ENCODE assay signal across 8 cellular contexts in the genomic region with DNA sequence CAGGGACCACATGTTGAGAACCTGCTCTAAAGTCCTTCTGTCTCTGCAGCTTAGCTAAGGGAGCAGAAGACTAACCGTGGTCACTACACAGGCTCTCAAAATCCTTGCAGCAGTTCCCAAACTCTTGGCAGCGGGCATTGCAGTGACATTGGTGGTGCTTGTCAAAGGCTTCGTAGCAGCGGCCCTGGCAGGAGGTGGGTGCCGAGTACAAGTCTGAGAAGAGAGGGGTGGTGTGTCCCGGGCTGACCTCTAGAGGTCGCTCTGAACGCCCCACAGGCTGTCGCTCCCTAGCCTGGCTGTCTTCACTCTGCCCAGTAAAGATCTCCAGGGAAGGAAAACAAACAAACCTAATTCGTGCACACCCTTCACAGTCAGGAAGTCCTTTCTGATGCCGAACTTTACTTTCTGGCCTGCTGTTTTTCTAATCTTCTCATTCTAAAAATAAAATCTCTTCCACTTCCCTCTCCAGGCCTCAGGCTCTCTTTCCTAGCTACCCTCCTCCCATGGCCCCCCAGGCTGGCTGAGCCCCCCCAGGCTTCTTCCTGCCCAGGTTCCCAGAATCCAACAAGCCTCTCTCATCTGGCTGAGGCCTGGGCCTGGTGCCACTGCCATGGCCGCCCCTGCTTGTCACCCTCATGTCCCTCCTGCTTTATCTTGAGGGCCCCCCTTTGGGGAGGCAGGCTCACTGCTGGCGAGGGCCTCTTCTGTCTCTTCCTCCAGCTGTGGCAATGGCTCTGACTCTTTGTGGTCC. TPM values are rescaled to one million over a fixed set of nuclear protein-coding genes. Genes with fewer than 3 reads are reported as not detected.
A peak's percentile ranks its signal among the peaks of the same experiment; 100 is the strongest.
DNase-seq lines count a peak whose midpoint lies in the region; ATAC-seq and TF ChIP-seq lines count a peak whose summit lies in the region.

No MANE protein-coding gene starts in this region.

- no peaks in the 10 kb centered on the region for H3K27me3 Mint-ChIP-seq in CD4-positive, CD25-positive, alpha-beta regulatory T cell

- peak in 1 of 2 donors; percentile 63 for ATAC-seq in CD4-positive, CD25-positive, alpha-beta regulatory T cell (ENCODE audit: low read depth in 2 of 2)
- ATAC-seq in HG03064 (IDR thresholded peaks at IDR 0.05; ENCODE audit: low read depth, unreplicated experiment): peak; percentile 58

- H3K9me3 Mint-ChIP-seq in CD4-positive, CD25-positive, alpha-beta regulatory T cell: no peaks in the 10 kb centered on the region

- peaks cover 8% of the 10 kb centered on the region for H3K36me3 Mint-ChIP-seq in CD4-positive, CD25-positive, alpha-beta regulatory T cell

- peak; percentile 79 for TF ChIP-seq CTCF in epithelial cell of proximal tubule (conservative IDR thresholded peaks at IDR 0.05; ENCODE audit: low read depth, low read length)

- H3K27ac ChIP-seq in CD4-positive, CD25-positive, alpha-beta regulatory T cell (ENCODE audit: insufficient read depth, low read length, poor library complexity, severe bottlenecking): no peak overlapping the region
- H3K27ac ChIP-seq in mesodermal cell (ENCODE audit: low read depth, low read length, severe bottlenecking): peak overlapping the region; percentile 90

- H3K27me3 ChIP-seq in CD4-positive, CD25-positive, alpha-beta regulatory T cell (ENCODE audit: control insufficient read depth, insufficient read depth, low read length): no peaks in the 10 kb centered on the region

- no peak overlapping the region for H3K4me3 ChIP-seq in CD4-positive, CD25-positive, alpha-beta regulatory T cell (ENCODE audit: low read depth, low read length)
- H3K4me3 ChIP-seq in epithelial cell of proximal tubule (ENCODE audit: low read depth, low read length) (no peak overlapping the region), mesodermal cell (ENCODE audit: extremely low read depth, insufficient read depth, low read length, poor library complexity, severe bottlenecking) (no peak overlapping the region)

- DNase-seq in CD4-positive, CD25-positive, alpha-beta regulatory T cell: peak in 2 of 3 donors; percentile 44 to 63
- peak; percentile 93 for DNase-seq in NCI-H69 (lab: John Stamatoyannopoulos, UW)
- peak; percentile 31 for DNase-seq in activated T-cell treated with anti-CD3 and anti-CD28 coated beads for 24 hours (ENCODE audit: low read depth)
- DNase-seq in epithelial cell of proximal tubule (ENCODE audit: low read depth): no peak
- DNase-seq in stimulated activated naive CD4-positive, alpha-beta T cell treated with Interleukin-2 at 50 U/mL for 16 hours (lab: John Stamatoyannopoulos, UW): peak; percentile 17
- DNase-seq in HPDE6-E6E7 (ENCODE audit: extremely low spot score): no peak

- H3K4me1 ChIP-seq in CD4-positive, CD25-positive, alpha-beta regulatory T cell (ENCODE audit: control insufficient read depth, insufficient read depth, low read length, poor library complexity, severe bottlenecking): peaks cover 4% of the 10 kb centered on the region
- peaks cover 9% of the 10 kb centered on the region for H3K4me1 ChIP-seq in mesodermal cell (ENCODE audit: control insufficient read depth, insufficient read depth, low read length, poor library complexity, severe bottlenecking)

- peak overlapping the region in 1 of 4 donors; percentile 29 for H3K4me3 Mint-ChIP-seq in CD4-positive, CD25-positive, alpha-beta regulatory T cell

- no peaks in the 10 kb centered on the region for H3K9me3 ChIP-seq in CD4-positive, CD25-positive, alpha-beta regulatory T cell (ENCODE audit: control insufficient read depth in 2 of 2, low read length in 2 of 2)
- H3K9me3 ChIP-seq in mesodermal cell (ENCODE audit: control insufficient read depth, low read length): no peaks in the 10 kb centered on the region

- peaks cover 5 to 20% (median 10%) of the 10 kb centered on the region in 4 donors for H3K4me1 Mint-ChIP-seq in CD4-positive, CD25-positive, alpha-beta regulatory T cell

- H3K36me3 ChIP-seq in CD4-positive, CD25-positive, alpha-beta regulatory T cell (ENCODE audit: control insufficient read depth, insufficient read depth, low read length): peaks cover 4% of the 10 kb centered on the region
- H3K36me3 ChIP-seq in mesodermal cell (ENCODE audit: control insufficient read depth, insufficient read depth, low read length): no peaks in the 10 kb centered on the region

- peak overlapping the region; percentile 78 to 90 (median 85) for H3K27ac Mint-ChIP-seq in CD4-positive, CD25-positive, alpha-beta regulatory T cell

- 19 to 22% methylated on average over 8 to 10 of the region's 13 CpGs for WGBS in mesodermal cell (ENCODE audit: insufficient coverage in 2 of 2), 2 experiments

RNA-seq across cellular contexts. Expression of a gene that starts 7.7 kb away (rescaled TPM):
- total RNA-seq in CD4-positive, CD25-positive, alpha-beta regulatory T cell: not detected
- polyA plus RNA-seq in CD4-positive, CD25-positive, alpha-beta regulatory T cell: under 1 TPM in 1 of 4 donors, not detected in 3; 0.45 TPM
- not detected in 2 replicates for total RNA-seq in epithelial cell of proximal tubule
- 0.26 TPM for polyA plus RNA-seq in mesodermal cell (2013, experiment 1 of 2)
- polyA plus RNA-seq in mesodermal cell (2013, experiment 2 of 2): not detected

RNA-seq across cellular contexts. Expression of a gene that starts 11.8 kb away (rescaled TPM):
- total RNA-seq in CD4-positive, CD25-positive, alpha-beta regulatory T cell: 34.5 TPM
- 10 to 100 TPM; 31.5 to 40.2 (median 32.8) TPM for polyA plus RNA-seq in CD4-positive, CD25-positive, alpha-beta regulatory T cell
- 19.2 and 23.1 TPM in 2 replicates for total RNA-seq in epithelial cell of proximal tubule
- polyA plus RNA-seq in mesodermal cell (2013, experiment 1 of 2): 41.5 TPM
- 50.0 TPM for polyA plus RNA-seq in mesodermal cell (2013, experiment 2 of 2)

RNA-seq across cellular contexts. Expression of a gene that starts 41.1 kb away (rescaled TPM):
- total RNA-seq in CD4-positive, CD25-positive, alpha-beta regulatory T cell: 0.79 TPM
- under 1 TPM in 2 of 4 donors, not detected in 2; 0.10 to 0.14 TPM for polyA plus RNA-seq in CD4-positive, CD25-positive, alpha-beta regulatory T cell
- total RNA-seq in epithelial cell of proximal tubule: 8.5 and 102 TPM in 2 replicates
- 17.1 TPM for polyA plus RNA-seq in mesodermal cell (2013, experiment 1 of 2)
- 11.3 TPM for polyA plus RNA-seq in mesodermal cell (2013, experiment 2 of 2)

RNA-seq across cellular contexts. Expression of a gene that starts 55.4 kb away (rescaled TPM):
- total RNA-seq in CD4-positive, CD25-positive, alpha-beta regulatory T cell: 4.9 TPM
- polyA plus RNA-seq in CD4-positive, CD25-positive, alpha-beta regulatory T cell: 10 to 100 TPM in 1 of 4 donors, 1 to 10 TPM in 3; 7.3 to 12.7 (median 8.7) TPM
- 10.4 and 51.8 TPM in 2 replicates for total RNA-seq in epithelial cell of proximal tubule
- polyA plus RNA-seq in mesodermal cell (2013, experiment 1 of 2): 13.9 TPM
- 14.5 TPM for polyA plus RNA-seq in mesodermal cell (2013, experiment 2 of 2)

Comparison
In these comparisons a context has a peak if more than half of its experiments do, and no peak if none do; other contexts are left out.
1. DNase-seq: peak in CD4-positive, CD25-positive, alpha-beta regulatory T cell (2 of 3), NCI-H69 (single experiment), activated T-cell treated with anti-CD3 and anti-CD28 coated beads for 24 hours (single experiment) and stimulated activated naive CD4-positive, alpha-beta T cell treated with Interleukin-2 at 50 U/mL for 16 hours (single experiment); none in epithelial cell of proximal tubule (single experiment) and HPDE6-E6E7 (single experiment).